20 cellular contexts compared by ENCODE assay signal in genomic region chr2:235508371-235509160, GRCh38.
"Had no signal": no experiment of that assay in that cellular context is flagged by ENCODE, and none has a peak within 500 bp of the region (broad histone marks: within the 10 kb centered on the region; RNA-seq: fewer than 3 reads in every experiment).

No MANE protein-coding gene starts in this region.

- H3K4me1 Mint-ChIP-seq: activated CD4-positive, alpha-beta memory T cell treated with anti-CD3 and anti-CD28 coated beads, Interleukin-2, amount 10 ng/mL, durations not matched to agents 7 days and 5 days; activated naive CD4-positive, alpha-beta T cell treated with anti-CD3 and anti-CD28 coated beads, Interleukin-2, amount 10 ng/mL, durations not matched to agents 7 days and 5 days; naive thymus-derived CD8-positive, alpha-beta T cell; T-helper 17 cell had no signal

- H3K27ac Mint-ChIP-seq: activated CD4-positive, alpha-beta memory T cell treated with anti-CD3 and anti-CD28 coated beads, Interleukin-2, amount 10 ng/mL, durations not matched to agents 7 days and 5 days; activated naive CD4-positive, alpha-beta T cell treated with anti-CD3 and anti-CD28 coated beads, Interleukin-2, amount 10 ng/mL, durations not matched to agents 7 days and 5 days; naive thymus-derived CD8-positive, alpha-beta T cell; T-helper 17 cell had no signal

- H2AFZ ChIP-seq: neural progenitor cell had no signal

- H3K4me3 ChIP-seq: coronary artery, esophagus squamous epithelium, gastrocnemius medialis, neural progenitor cell, sigmoid colon, thoracic aorta had no signal

- H3K9me3 ChIP-seq: esophagus squamous epithelium, gastrocnemius medialis, sigmoid colon, thoracic aorta had no signal

- H3K27me3 ChIP-seq: esophagus squamous epithelium, gastrocnemius medialis, neural progenitor cell, sigmoid colon had no signal

- H3K27me3 Mint-ChIP-seq: activated CD4-positive, alpha-beta memory T cell treated with anti-CD3 and anti-CD28 coated beads, Interleukin-2, amount 10 ng/mL, durations not matched to agents 7 days and 5 days had no signal

- FAIRE-seq: bronchial epithelial cell had no signal

- H3K36me3 ChIP-seq: esophagus squamous epithelium, gastrocnemius medialis, neural progenitor cell, sigmoid colon, thoracic aorta had no signal

- H3K9me3 Mint-ChIP-seq: activated CD4-positive, alpha-beta memory T cell treated with anti-CD3 and anti-CD28 coated beads, Interleukin-2, amount 10 ng/mL, durations not matched to agents 7 days and 5 days; activated naive CD4-positive, alpha-beta T cell treated with anti-CD3 and anti-CD28 coated beads, Interleukin-2, amount 10 ng/mL, durations not matched to agents 7 days and 5 days; neural progenitor cell had no signal

- H3K4me3 Mint-ChIP-seq: activated CD4-positive, alpha-beta memory T cell treated with anti-CD3 and anti-CD28 coated beads, Interleukin-2, amount 10 ng/mL, durations not matched to agents 7 days and 5 days; activated naive CD4-positive, alpha-beta T cell treated with anti-CD3 and anti-CD28 coated beads, Interleukin-2, amount 10 ng/mL, durations not matched to agents 7 days and 5 days; naive thymus-derived CD8-positive, alpha-beta T cell; neural progenitor cell; T-helper 17 cell had no signal

- H3K4me2 ChIP-seq: neural progenitor cell had no signal

- DNase-seq: activated CD4-positive, alpha-beta memory T cell treated with anti-CD3 and anti-CD28 coated beads, Interleukin-2, amount 10 ng/mL, durations not matched to agents 7 days and 5 days; activated CD4-positive, alpha-beta T cell treated with anti-CD3 and anti-CD28 coated beads for 4 hours; activated CD4-positive, CD25-positive, alpha-beta regulatory T cell; activated effector memory CD4-positive, alpha-beta T cell treated with anti-CD3 and anti-CD28 coated beads, Interleukin-2, amount 50 U/mL, for 16 hours; activated naive CD4-positive, alpha-beta T cell treated with anti-CD3 and anti-CD28 coated beads, Interleukin-2, amount 10 ng/mL, durations not matched to agents 7 days and 5 days; activated T-cell treated with anti-CD3 and anti-CD28 coated beads for 4 hours; amygdala; esophagus squamous epithelium; gastrocnemius medialis; mesendoderm; posterior cingulate gyrus; sigmoid colon; stimulated activated CD4-positive, alpha-beta T cell treated with anti-CD3 and anti-CD28 coated beads, Interleukin-4, amount 100 ng/mL, for 1 hour; stimulated activated naive CD4-positive, alpha-beta T cell; T-helper 17 cell had no signal

- H3K27ac ChIP-seq: coronary artery, esophagus squamous epithelium, gastrocnemius medialis, neural progenitor cell, sigmoid colon, thoracic aorta had no signal

- H3K9ac ChIP-seq: neural progenitor cell had no signal

- H3K36me3 Mint-ChIP-seq: activated naive CD4-positive, alpha-beta T cell treated with anti-CD3 and anti-CD28 coated beads, Interleukin-2, amount 10 ng/mL, durations not matched to agents 7 days and 5 days; naive thymus-derived CD8-positive, alpha-beta T cell had no signal
